Comparison of ENCODE assay signal across 16 cellular contexts in genomic region chr19:17902701-17903100, GRCh38. TPM values are rescaled to one million over a fixed set of nuclear protein-coding genes. Genes with fewer than 3 reads are reported as not detected.
DNase-seq lines count a peak whose midpoint lies in the region; ATAC-seq, FAIRE-seq and TF ChIP-seq lines count a peak whose summit lies in the region.
"Had no signal": no experiment of that assay in that cellular context is flagged by ENCODE, and none has a peak within 500 bp of the region (broad histone marks: within the 10 kb centered on the region; RNA-seq: fewer than 3 reads in every experiment).

No MANE protein-coding gene starts in this region.

- H3K79me2 ChIP-seq in osteoblast (ENCODE audit: insufficient read depth, low read length) = no peaks in the 10 kb centered on the region

- no peaks in the 10 kb centered on the region for H3K4me1 ChIP-seq in osteoblast (ENCODE audit: insufficient read depth, low read length)
- H3K4me1 ChIP-seq in neuronal stem cell (ENCODE audit: control insufficient read depth in 2 of 2, insufficient read depth in 1 of 2, low read depth in 1 of 2, low read length in 2 of 2) = no peaks in the 10 kb centered on the region
- H3K4me1 ChIP-seq: left ventricle myocardium inferior, tibial nerve had no signal

- H3K27me3 ChIP-seq in bronchial epithelial cell (ENCODE audit: control insufficient read depth, insufficient read depth, low read length) (no peaks in the 10 kb centered on the region), osteoblast (ENCODE audit: insufficient read depth, low read length) (no peaks in the 10 kb centered on the region), neuronal stem cell (ENCODE audit: control insufficient read depth in 3 of 3, insufficient read depth in 3 of 3, low read depth in 1 of 3, low read length in 3 of 3) (no peaks in the 10 kb centered on the region)

- no peak overlapping the region for H2AK5ac ChIP-seq in neuronal stem cell (ENCODE audit: low read depth, low read length)

- no peak overlapping the region for H2BK15ac ChIP-seq in neuronal stem cell (ENCODE audit: low read length)

- H3K18ac ChIP-seq in neuronal stem cell (ENCODE audit: low read length) = no peak overlapping the region

- H3K4me3 ChIP-seq in bronchial epithelial cell (ENCODE audit: low read depth, low read length) = no peak overlapping the region
- no peak overlapping the region for H3K4me3 ChIP-seq in osteoblast (ENCODE audit: insufficient read depth, low read length)
- no peak overlapping the region for H3K4me3 ChIP-seq in neuronal stem cell (ENCODE audit: low read length in 2 of 2)
- H3K4me3 ChIP-seq: left ventricle myocardium inferior, tibial nerve had no signal

- H4K8ac ChIP-seq in neuronal stem cell (ENCODE audit: low read depth, low read length) = no peak overlapping the region

- H2BK120ac ChIP-seq in neuronal stem cell (ENCODE audit: low read depth, low read length) = no peak overlapping the region

- H3K9ac ChIP-seq in neuronal stem cell (ENCODE audit: low read depth, low read length, poor library complexity) = no peak overlapping the region

- no peaks in the 10 kb centered on the region for H4K20me1 ChIP-seq in osteoblast (ENCODE audit: insufficient read depth, low read length)

- H3K4ac ChIP-seq in neuronal stem cell (ENCODE audit: low read length) = no peak overlapping the region

- no peak overlapping the region for H4K91ac ChIP-seq in neuronal stem cell (ENCODE audit: low read depth, low read length, poor library complexity)

- H3K9me3 ChIP-seq in osteoblast (ENCODE audit: low read depth, low read length) (no peaks in the 10 kb centered on the region), neuronal stem cell (replicated peaks in 1 of 2; ENCODE audit: control insufficient read depth in 2 of 2, insufficient read depth in 1 of 2, low read depth in 1 of 2, low read length in 2 of 2) (peaks cover 0 to under 1% of the 10 kb centered on the region in 2 donors)

- no peak overlapping the region for H3K23ac ChIP-seq in neuronal stem cell (ENCODE audit: low read depth, low read length, poor library complexity)

- ATAC-seq in HG02759 (IDR thresholded peaks at IDR 0.05; ENCODE audit: unreplicated experiment) = no peak

- H3K14ac ChIP-seq in neuronal stem cell (ENCODE audit: low read length) = no peak overlapping the region

- WGBS in neuronal stem cell (ENCODE audit: extremely low coverage in 2 of 2, insufficient read length in 2 of 2, insufficient replicate concordance in 1 of 2), 2 donors = no CpG with 5 or more reads among the region's 6 CpGs

- no peak overlapping the region for H2BK12ac ChIP-seq in neuronal stem cell (ENCODE audit: low read length)

- no peak overlapping the region for H3K4me2 ChIP-seq in osteoblast (ENCODE audit: insufficient read depth, low read length)
- no peak overlapping the region for H3K4me2 ChIP-seq in neuronal stem cell (ENCODE audit: insufficient read depth, low read length, poor library complexity, severe bottlenecking)

- TF ChIP-seq CTCF in bronchial epithelial cell (IDR thresholded peaks at IDR 0.05; ENCODE audit: insufficient read depth, low read length, severe bottlenecking) (no peak), osteoblast (IDR thresholded peaks at IDR 0.05; ENCODE audit: extremely low read depth, low read depth, low read length) (no peak)

- no peak overlapping the region for H2BK5ac ChIP-seq in neuronal stem cell (ENCODE audit: low read length)

- H3K36me3 ChIP-seq in bronchial epithelial cell (ENCODE audit: control insufficient read depth, insufficient read depth, low read length) (no peaks in the 10 kb centered on the region), osteoblast (ENCODE audit: insufficient read depth, low read length) (no peaks in the 10 kb centered on the region), neuronal stem cell (replicated peaks in 1 of 2; ENCODE audit: control insufficient read depth in 2 of 2, insufficient read depth in 2 of 2, low read length in 2 of 2) (no peaks in the 10 kb centered on the region)
- H3K36me3 ChIP-seq: left ventricle myocardium inferior, tibial nerve had no signal

- DNase-seq in GM03348 (ENCODE audit: low spot score) (peak; percentile 49), NCI-H1694 (lab: John Stamatoyannopoulos, UW) (peak; percentile 87), bronchial epithelial cell (ENCODE audit: low read depth) (peak; percentile 67), osteoblast (ENCODE audit: insufficient read length, low spot score, missing footprints) (peak; percentile 32), hippocampal formation (lab: John Stamatoyannopoulos, UW) (no peak), SKM-1 treated with dmso at 0.1 percent for 144 hours (lab: John Stamatoyannopoulos, UW; ENCODE audit: unreplicated experiment) (no peak), neuronal stem cell (ENCODE audit: low spot score) (no peak)
- DNase-seq: activated CD4-positive, alpha-beta T cell treated with anti-CD3 and anti-CD28 coated beads, Interleukin-2, amount 10 ng/mL, durations not matched to agents 24 days and 14 days; DMS53; left ventricle myocardium inferior; NCI-H1092; small intestine had no signal

- H2AFZ ChIP-seq in osteoblast (ENCODE audit: low read length) = peak overlapping the region; percentile 47
- no peak overlapping the region for H2AFZ ChIP-seq in neuronal stem cell (ENCODE audit: low read length)

- FAIRE-seq in bronchial epithelial cell (lab: Jason Lieb, UNC) = no peak
- FAIRE-seq: small intestine had no signal

- no peaks in the 10 kb centered on the region for H3K79me1 ChIP-seq in neuronal stem cell (ENCODE audit: low read depth, low read length)

- H3K27ac ChIP-seq in osteoblast (ENCODE audit: low read depth, low read length) (no peak overlapping the region), neuronal stem cell (replicated peaks; ENCODE audit: low read length) (no peak overlapping the region)
- H3K27ac ChIP-seq: left ventricle myocardium inferior, tibial nerve had no signal

RNA-seq across cellular contexts. Expression of gene CCDC124, which starts 30.1 kb away (rescaled TPM):
- total RNA-seq in bronchial epithelial cell (37.9 and 62.2 TPM in 2 replicates), osteoblast (15.9 and 21.5 TPM in 2 replicates)
- polyA plus RNA-seq in neuronal stem cell (2013, experiment 1 of 2) = 88.1 TPM
- 85.6 TPM for polyA plus RNA-seq in neuronal stem cell (2013, experiment 2 of 2)

RNA-seq across cellular contexts. Expression of gene SLC5A5, which starts 31.0 kb away (rescaled TPM):
- total RNA-seq in bronchial epithelial cell (under 0.01 and 0.13 TPM in 2 replicates), osteoblast (under 0.01 TPM in 2 replicates)
- 0.08 TPM for polyA plus RNA-seq in neuronal stem cell (2013, experiment 1 of 2)
- 0.19 TPM for polyA plus RNA-seq in neuronal stem cell (2013, experiment 2 of 2)
- total RNA-seq: glomerular endothelial cell, left ventricle myocardium inferior, neural crest cell, tibial nerve had no signal

RNA-seq across cellular contexts. Expression of gene RPL18A, which starts 43.0 kb away (rescaled TPM):
- total RNA-seq in bronchial epithelial cell = 1,530 and 1,590 TPM in 2 replicates
- total RNA-seq in osteoblast = 786 and 869 TPM in 2 replicates
- polyA plus RNA-seq in neuronal stem cell (2013, experiment 1 of 2) = 3,857 TPM
- 3,701 TPM for polyA plus RNA-seq in neuronal stem cell (2013, experiment 2 of 2)

RNA-seq across cellular contexts. Expression of gene JAK3, which starts 54.9 kb away (rescaled TPM):
- total RNA-seq in bronchial epithelial cell = 0.26 TPM in 2 replicates
- 1.8 and 2.4 TPM in 2 replicates for total RNA-seq in osteoblast
- polyA plus RNA-seq in neuronal stem cell (2013, experiment 1 of 2) = 3.2 TPM
- polyA plus RNA-seq in neuronal stem cell (2013, experiment 2 of 2) = 3.3 TPM

Comparison
In these comparisons a context has a peak if more than half of its experiments do, and no peak if none do; other contexts are left out.
1. DNase-seq: peak in GM03348 (single experiment), NCI-H1694 (single experiment), bronchial epithelial cell (single experiment) and osteoblast (single experiment); none in hippocampal formation (0 of 2), SKM-1 treated with dmso at 0.1 percent for 144 hours (single experiment) and neuronal stem cell (single experiment).